ENCODE assay signal across 2 cellular contexts in genomic region chr6:46648869-46649488, GRCh38.
A peak's percentile ranks its signal among the peaks of the same experiment; 100 is the strongest.
TF ChIP-seq lines count a peak whose summit lies in the region.

No MANE protein-coding gene starts in this region.

TF ChIP-seq in K562, 482 proteins besides CTCF, POLR2A, EP300 and RAD21:
- TF ChIP-seq MAZ (CRISPR knock-in tag; conservative IDR thresholded peaks at IDR 0.05 in 1 of 2, IDR thresholded peaks at IDR 0.05 in 1 of 2) (no peak), ZBTB49 (CRISPR knock-in tag; IDR thresholded peaks at IDR 0.05; ENCODE audit: borderline replicate concordance) (no peak), HDAC2 (IDR thresholded peaks at IDR 0.05) (no peak), SIN3A (IDR thresholded peaks at IDR 0.05; ENCODE audit: borderline replicate concordance in 2 of 2, control insufficient read depth in 1 of 2, low read depth in 2 of 2, low read length in 2 of 2) (no peak), ZFP36 (IDR thresholded peaks at IDR 0.05; ENCODE audit: low read depth, low read length, partially characterized antibody) (no peak), RCOR1 (IDR thresholded peaks at IDR 0.05; ENCODE audit: borderline replicate concordance in 1 of 2, low read depth in 2 of 2, low read length in 2 of 2) (no peak), TAF7 (tag; IDR thresholded peaks at IDR 0.05) (no peak), TAF9B (IDR thresholded peaks at IDR 0.05; ENCODE audit: partially characterized antibody) (no peak), ZNF707 (CRISPR knock-in tag; conservative IDR thresholded peaks at IDR 0.05) (no peak), CREB3 (tag; conservative IDR thresholded peaks at IDR 0.05; ENCODE audit: low read depth) (no peak), ZNF408 (CRISPR knock-in tag; IDR thresholded peaks at IDR 0.05; ENCODE audit: low read depth) (no peak), MYBL2 (IDR thresholded peaks at IDR 0.05; ENCODE audit: low read depth) (no peak), MYBL2 (CRISPR knock-in tag; IDR thresholded peaks at IDR 0.05; ENCODE audit: borderline replicate concordance) (no peak), OTX1 (CRISPR knock-in tag; IDR thresholded peaks at IDR 0.05) (no peak), ZNF143 (CRISPR knock-in tag; IDR thresholded peaks at IDR 0.05) (no peak), NELFE (IDR thresholded peaks at IDR 0.05; ENCODE audit: insufficient read depth, insufficient read length) (no peak), ZNF316 (IDR thresholded peaks at IDR 0.05) (no peak), SRF (CRISPR knock-in tag; IDR thresholded peaks at IDR 0.05) (no peak), ZNF444 (CRISPR knock-in tag; IDR thresholded peaks at IDR 0.05) (no peak)

TF ChIP-seq in HepG2, 621 proteins besides CTCF, POLR2A, EP300 and RAD21:
- TF ChIP-seq DBP (CRISPR knock-in tag; IDR thresholded peaks at IDR 0.05; ENCODE audit: not compliant biosample characterization) (no peak), CEBPG (CRISPR knock-in tag; IDR thresholded peaks at IDR 0.05) (0 out of 2 replicates have a peak, but pooled peaks have one; percentile 8), BHLHE40 (IDR thresholded peaks at IDR 0.05; ENCODE audit: low read length) (peak; percentile 32; the same call in 1 of the 2 replicates), KLF13 (CRISPR knock-in tag; IDR thresholded peaks at IDR 0.05) (no peak), ZC3H4 (CRISPR knock-in tag; IDR thresholded peaks at IDR 0.05; ENCODE audit: borderline replicate concordance) (no peak), ZFP36L2 (CRISPR knock-in tag; IDR thresholded peaks at IDR 0.05) (no peak), ZNF550 (CRISPR knock-in tag; IDR thresholded peaks at IDR 0.05; ENCODE audit: borderline replicate concordance) (no peak), ZNF501 (CRISPR knock-in tag; IDR thresholded peaks at IDR 0.05) (no peak), ZNF225 (CRISPR knock-in tag; IDR thresholded peaks at IDR 0.05) (no peak), KMT2B (CRISPR knock-in tag; IDR thresholded peaks at IDR 0.05) (no peak), ZNF34 (CRISPR knock-in tag; IDR thresholded peaks at IDR 0.05; ENCODE audit: borderline replicate concordance) (no peak), BCL6 (CRISPR knock-in tag; IDR thresholded peaks at IDR 0.05) (0 out of 2 replicates have a peak, but pooled peaks have one; percentile 13), TCF7 (IDR thresholded peaks at IDR 0.05; ENCODE audit: low read depth) (peak; percentile 77), HOXA3 (CRISPR knock-in tag; IDR thresholded peaks at IDR 0.05) (no peak), FOXO1 (CRISPR knock-in tag; IDR thresholded peaks at IDR 0.05) (no peak), HIVEP1 (CRISPR knock-in tag; IDR thresholded peaks at IDR 0.05) (no peak), FOSL2 (CRISPR knock-in tag; IDR thresholded peaks at IDR 0.05) (peak; percentile 91), ZNF138 (CRISPR knock-in tag; IDR thresholded peaks at IDR 0.05; ENCODE audit: low read depth) (no peak), GATAD2A (CRISPR knock-in tag; IDR thresholded peaks at IDR 0.05) (0 out of 2 replicates have a peak, but pooled peaks have one; percentile 44), ASH2L (IDR thresholded peaks at IDR 0.05; ENCODE audit: insufficient read length, low read depth, low read length) (no peak), ARID3A (IDR thresholded peaks at IDR 0.05; ENCODE audit: low read depth, low read length) (peak; percentile 33; the same call in 1 of the 2 replicates), PAXIP1 (CRISPR knock-in tag; conservative IDR thresholded peaks at IDR 0.05) (no peak), FOXA3 (CRISPR knock-in tag; IDR thresholded peaks at IDR 0.05) (peak; percentile 39; the same call in 1 of the 2 replicates), ZNF598 (CRISPR knock-in tag; IDR thresholded peaks at IDR 0.05; ENCODE audit: borderline replicate concordance) (no peak), MNT (IDR thresholded peaks at IDR 0.05) (no peak), JUNB (CRISPR knock-in tag; IDR thresholded peaks at IDR 0.05; ENCODE audit: borderline replicate concordance) (peak; percentile 64; the same call in 1 of the 2 replicates), CEBPB (IDR thresholded peaks at IDR 0.05; ENCODE audit: borderline replicate concordance, low read depth, low read length) (peak; percentile 31; the same call in 1 of the 2 replicates), FOXA1 (IDR thresholded peaks at IDR 0.05) (no peak), FOXA1 (CRISPR knock-in tag; IDR thresholded peaks at IDR 0.05) (0 out of 2 replicates have a peak, but pooled peaks have one; percentile 34), ZNF567 (CRISPR knock-in tag; IDR thresholded peaks at IDR 0.05; ENCODE audit: borderline replicate concordance) (no peak), HHEX (CRISPR knock-in tag; IDR thresholded peaks at IDR 0.05) (0 out of 2 replicates have a peak, but pooled peaks have one; percentile 25), ARID5B (CRISPR knock-in tag; IDR thresholded peaks at IDR 0.05) (peak; percentile 46; the same call in 1 of the 2 replicates), ATF4 (CRISPR knock-in tag; IDR thresholded peaks at IDR 0.05) (peak in 1 of 2 experiments; percentile 82; a peak in 2 of 4 replicates), HMG20A (CRISPR knock-in tag; IDR thresholded peaks at IDR 0.05; ENCODE audit: borderline replicate concordance) (peak; percentile 42; the same call in 1 of the 2 replicates)
